ENCODE assay signal across 26 cellular contexts in genomic region chr10:131475803-131476202, GRCh38.
"Had no signal": no experiment of that assay in that cellular context is flagged by ENCODE, and none has a peak within 500 bp of the region (broad histone marks: within the 10 kb centered on the region; RNA-seq: fewer than 3 reads in every experiment).

No MANE protein-coding gene starts in this region.

- DNase-seq: activated CD4-positive, alpha-beta T cell treated with anti-CD3 and anti-CD28 coated beads for 48 hours; activated CD4-positive, alpha-beta T cell treated with anti-CD3 and anti-CD28 coated beads, Interleukin-2, amount 50 U/mL, for 4 hours; activated CD4-positive, CD25-positive, alpha-beta regulatory T cell treated with anti-CD3 and anti-CD28 coated beads, Interleukin-2, amount 50 U/mL, for 72 hours; activated CD8-positive, alpha-beta memory T cell treated with anti-CD3 and anti-CD28 coated beads, Interleukin-2, amount 50 U/mL, for 48 hours; activated CD8-positive, alpha-beta T cell treated with anti-CD3 and anti-CD28 coated beads, Interleukin-2, amount 10 ng/mL, durations not matched to agents 7 days and 5 days; activated naive CD4-positive, alpha-beta T cell treated with anti-CD3 and anti-CD28 coated beads, Interleukin-2, amount 50 U/mL, for 16 hours; activated naive CD8-positive, alpha-beta T cell treated with anti-CD3 and anti-CD28 coated beads, Interleukin-2, amount 10 ng/mL, durations not matched to agents 7 days and 5 days; activated T-cell treated with anti-CD3 and anti-CD28 coated beads, Interleukin-2, amount 50 U/mL, for 1 hour; adrenal gland; anterior cingulate cortex; central memory CD4-positive, alpha-beta T cell; MM.1S; NCI-H1105; NCI-H1436; NCI-H1694 treated with DMSO at 0.1 percent for 48 hours; NCI-H2081 treated with DMSO at 0.1 percent for 48 hours; NCI-H446 treated with DMSO at 0.1 percent for 48 hours; NCI-H526 treated with DMSO at 0.1 percent for 48 hours; NK-92 treated with Interleukin-12 subunit alpha and Interleukin-12 subunit beta, amount 100 ng/mL, for 24 hours; OCI-M1; Peyer's patch; SHP77 had no signal

- H3K27ac ChIP-seq: adrenal gland, breast epithelium, Peyer's patch, RWPE1, SJSA1 had no signal

- H3K36me3 ChIP-seq: adrenal gland, breast epithelium, Peyer's patch, SJSA1 had no signal

- H3K27me3 ChIP-seq: Peyer's patch, SJSA1 had no signal

- H3K4me3 ChIP-seq: adrenal gland, breast epithelium, Peyer's patch, SJSA1 had no signal

- H3K4me1 ChIP-seq: adrenal gland, breast epithelium, Peyer's patch, SJSA1 had no signal

- H3K9me3 ChIP-seq: adrenal gland, breast epithelium had no signal

- ATAC-seq: activated CD8-positive, alpha-beta T cell treated with anti-CD3 and anti-CD28 coated beads, Interleukin-2, amount 10 ng/mL, durations not matched to agents 7 days and 5 days; WTC11 had no signal
